In the genomic region with DNA sequence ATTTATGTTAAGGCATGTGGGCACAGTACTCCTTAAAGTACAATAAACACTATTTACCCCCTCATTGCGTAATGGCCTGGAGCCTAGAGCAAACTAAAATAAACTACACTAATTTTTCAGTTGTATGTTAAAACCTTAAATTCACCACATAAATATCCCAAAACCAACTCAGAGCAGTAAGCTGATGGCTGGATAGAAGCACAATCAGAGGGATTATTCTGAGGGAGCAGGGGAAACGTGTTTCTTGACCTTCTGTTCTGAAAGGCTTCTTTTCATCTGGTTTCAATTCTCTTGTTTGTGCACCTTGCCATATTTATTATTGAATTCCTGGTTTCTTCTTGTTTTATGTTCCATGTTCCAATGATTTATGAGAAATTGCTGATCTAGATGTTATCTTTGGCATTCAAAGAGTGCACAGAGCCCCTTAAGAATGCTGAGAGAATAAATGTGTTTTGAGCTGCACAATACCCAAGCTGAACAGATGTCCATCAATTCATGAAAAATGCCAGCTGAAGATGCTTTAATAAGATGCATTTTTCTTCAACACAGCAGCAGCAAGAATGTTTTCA, we compare ENCODE assay signal across 22 cellular contexts. TPM values are rescaled to one million over a fixed set of nuclear protein-coding genes. Genes with fewer than 3 reads are reported as not detected.
DNase-seq lines count a peak whose midpoint lies in the region; ATAC-seq and TF ChIP-seq lines count a peak whose summit lies in the region.
"Had no signal": no experiment of that assay in that cellular context is flagged by ENCODE, and none has a peak within 500 bp of the region (broad histone marks: within the 10 kb centered on the region; RNA-seq: fewer than 3 reads in every experiment).

No MANE protein-coding gene starts in this region.

- no peak overlapping the region for H3K4me3 ChIP-seq in HFF-Myc (replicated peaks; ENCODE audit: low read depth, low read length)
- H3K4me3 ChIP-seq: gastrocnemius medialis, GM23338, prostate gland, spleen had no signal

- no peaks in the 10 kb centered on the region for H3K36me3 Mint-ChIP-seq in mesothelial cell of epicardium
- H3K36me3 Mint-ChIP-seq: natural killer cell treated with Interleukin-12 subunit alpha and Interleukin-12 subunit beta and Interleukin-15 and Interleukin-18, amount 100 ng/mL, for 72 hours had no signal

- DNase-seq in AG09319 (ENCODE audit: extremely low read depth, low read depth) (peak; percentile 22), HFF-Myc (ENCODE audit: extremely low read depth, low read depth) (peak; percentile 72), dermis blood vessel endothelial cell (peak; percentile 28), mesothelial cell of epicardium (ENCODE audit: low spot score in 2 of 2, unreplicated experiment in 2 of 2) (no peak), RPMI8226 (no peak), NCI-H226 (no peak)
- DNase-seq: activated CD4-positive, alpha-beta T cell treated with anti-CD3 and anti-CD28 coated beads, Interleukin-2, amount 50 U/mL, for 1 hour; activated gamma-delta T cell treated with Interleukin-2 at 50 U/mL for 16 hours; CD4-positive, alpha-beta T cell; DMS79 treated with DMSO at 0.1 percent for 48 hours; effector memory CD8-positive, alpha-beta T cell; gastrocnemius medialis; NCI-H1105; NCI-H69; SHP77 treated with DMSO at 0.1 percent for 48 hours; spleen; T-helper 17 cell had no signal

- TF ChIP-seq CTCF in AG09319 (IDR thresholded peaks at IDR 0.05; ENCODE audit: low read depth, low read length): no peak
- TF ChIP-seq CTCF in HFF-Myc (IDR thresholded peaks at IDR 0.05; ENCODE audit: low read depth, low read length, missing control alignments): no peak
- TF ChIP-seq CTCF in mesothelial cell of epicardium (IDR thresholded peaks at IDR 0.05; ENCODE audit: unreplicated experiment): no peak

- H3K27me3 Mint-ChIP-seq in mesothelial cell of epicardium (ENCODE audit: low read depth): no peaks in the 10 kb centered on the region

- H3K27ac Mint-ChIP-seq in mesothelial cell of epicardium: peak overlapping the region; percentile 76
- H3K27ac Mint-ChIP-seq: CD4-positive, alpha-beta T cell; effector memory CD8-positive, alpha-beta T cell; GM23338; natural killer cell treated with Interleukin-12 subunit alpha and Interleukin-12 subunit beta and Interleukin-15 and Interleukin-18, amount 100 ng/mL, for 72 hours; T-helper 17 cell had no signal

- ATAC-seq in GM19455 (IDR thresholded peaks at IDR 0.05; ENCODE audit: unreplicated experiment): no peak
- no peak for ATAC-seq in GM21528 (IDR thresholded peaks at IDR 0.05; ENCODE audit: low FRiP score, unreplicated experiment)
- ATAC-seq: effector memory CD8-positive, alpha-beta T cell; gastrocnemius medialis; GM23338; natural killer cell treated with Interleukin-12 subunit alpha and Interleukin-12 subunit beta and Interleukin-15 and Interleukin-18, amount 100 ng/mL, for 72 hours; T-helper 17 cell had no signal

- peaks cover 15% of the 10 kb centered on the region for H3K9me3 Mint-ChIP-seq in mesothelial cell of epicardium
- H3K9me3 Mint-ChIP-seq: CD4-positive, alpha-beta T cell; effector memory CD8-positive, alpha-beta T cell; GM23338; natural killer cell treated with Interleukin-12 subunit alpha and Interleukin-12 subunit beta and Interleukin-15 and Interleukin-18, amount 100 ng/mL, for 72 hours had no signal

- peaks cover 45% of the 10 kb centered on the region for H3K4me1 Mint-ChIP-seq in mesothelial cell of epicardium
- H3K4me1 Mint-ChIP-seq: T-helper 17 cell had no signal

- H3K4me3 Mint-ChIP-seq in mesothelial cell of epicardium: no peak overlapping the region
- H3K4me3 Mint-ChIP-seq: CD4-positive, alpha-beta T cell; effector memory CD8-positive, alpha-beta T cell; GM23338; natural killer cell treated with Interleukin-12 subunit alpha and Interleukin-12 subunit beta and Interleukin-15 and Interleukin-18, amount 100 ng/mL, for 72 hours; T-helper 17 cell had no signal

RNA-seq across cellular contexts. Expression of gene RPL22L1, which starts 29.6 kb away (rescaled TPM):
- total RNA-seq in dermis blood vessel endothelial cell: 63.3 and 80.7 TPM in 2 replicates
- total RNA-seq in mesothelial cell of epicardium: 97.6 to 107 TPM (median 107 TPM) in 3 replicates

Comparison
In these comparisons a context has a peak if more than half of its experiments do, and no peak if none do; other contexts are left out.
1. DNase-seq: peak in AG09319 (single experiment), HFF-Myc (single experiment) and dermis blood vessel endothelial cell (single experiment); none in mesothelial cell of epicardium (0 of 2), RPMI8226 (single experiment) and NCI-H226 (single experiment).